8 cellular contexts compared by ENCODE assay signal in the genomic region with DNA sequence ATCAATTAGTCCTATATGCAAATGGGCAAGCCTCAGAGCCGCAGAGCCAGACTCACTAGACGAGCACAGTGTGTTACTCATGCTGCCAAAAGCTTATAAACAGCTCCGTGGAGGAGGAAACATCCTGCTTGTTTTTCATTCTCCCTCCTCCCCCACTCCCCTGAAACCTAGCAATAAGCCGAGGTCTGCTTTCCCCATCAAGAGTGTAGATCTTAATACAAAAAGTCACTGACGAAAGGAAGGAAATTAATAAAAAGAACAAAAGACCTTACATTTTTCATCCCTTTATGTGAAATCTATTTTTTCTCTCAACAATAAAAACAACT.
A peak's percentile ranks its signal among the peaks of the same experiment; 100 is the strongest.
DNase-seq lines count a peak whose midpoint lies in the region; ATAC-seq and TF ChIP-seq lines count a peak whose summit lies in the region.

No MANE protein-coding gene starts in this region.

- H3K9me3 ChIP-seq in psoas muscle = no peaks in the 10 kb centered on the region

- WGBS in psoas muscle, 3 donors = 50 to 61% (median 56%) methylated on average over 5 of the region's 5 CpGs

- H3K27me3 ChIP-seq in psoas muscle (ENCODE audit: insufficient read depth in 3 of 3, low read length in 2 of 3) = no peaks in the 10 kb centered on the region

- intact Hi-C loops in psoas muscle (cut with DNase I) = no loop called here

- TF ChIP-seq CTCF in psoas muscle (IDR thresholded peaks at IDR 0.05) = no peak

- DNase-seq in ELR (ENCODE audit: low read depth) (peak; percentile 84), NCI-H446 treated with DMSO at 0.1 percent for 48 hours (lab: John Stamatoyannopoulos, UW) (peak; percentile 66), epithelial cell of prostate (ENCODE audit: low read depth, low spot score) (peak; percentile 60), psoas muscle (no peak), glomerular visceral epithelial cell (ENCODE audit: extremely low spot score) (no peak)

- H3K4me3 ChIP-seq in psoas muscle = no peak overlapping the region

- H3K36me3 ChIP-seq in psoas muscle (ENCODE audit: insufficient read depth in 1 of 2, low read depth in 1 of 2) = no peaks in the 10 kb centered on the region

- H3K4me1 ChIP-seq in psoas muscle = peaks cover 7% of the 10 kb centered on the region

- H3K27ac ChIP-seq in epithelial cell of prostate (peak overlapping the region; percentile 12), psoas muscle (peak overlapping the region; percentile 42)

- ATAC-seq in psoas muscle = no peak
- ATAC-seq in GM21576 (IDR thresholded peaks at IDR 0.05; ENCODE audit: unreplicated experiment) = no peak
- ATAC-seq in HG02798 (IDR thresholded peaks at IDR 0.05; ENCODE audit: poor library complexity, unreplicated experiment) = no peak
- no peak for ATAC-seq in HG03342 (IDR thresholded peaks at IDR 0.05; ENCODE audit: unreplicated experiment)

Comparison
In these comparisons a context has a peak if more than half of its experiments do, and no peak if none do; other contexts are left out.
1. DNase-seq: peak in ELR (single experiment), NCI-H446 treated with DMSO at 0.1 percent for 48 hours (single experiment) and epithelial cell of prostate (single experiment); none in psoas muscle (0 of 2) and glomerular visceral epithelial cell (single experiment).